In the genomic region with DNA sequence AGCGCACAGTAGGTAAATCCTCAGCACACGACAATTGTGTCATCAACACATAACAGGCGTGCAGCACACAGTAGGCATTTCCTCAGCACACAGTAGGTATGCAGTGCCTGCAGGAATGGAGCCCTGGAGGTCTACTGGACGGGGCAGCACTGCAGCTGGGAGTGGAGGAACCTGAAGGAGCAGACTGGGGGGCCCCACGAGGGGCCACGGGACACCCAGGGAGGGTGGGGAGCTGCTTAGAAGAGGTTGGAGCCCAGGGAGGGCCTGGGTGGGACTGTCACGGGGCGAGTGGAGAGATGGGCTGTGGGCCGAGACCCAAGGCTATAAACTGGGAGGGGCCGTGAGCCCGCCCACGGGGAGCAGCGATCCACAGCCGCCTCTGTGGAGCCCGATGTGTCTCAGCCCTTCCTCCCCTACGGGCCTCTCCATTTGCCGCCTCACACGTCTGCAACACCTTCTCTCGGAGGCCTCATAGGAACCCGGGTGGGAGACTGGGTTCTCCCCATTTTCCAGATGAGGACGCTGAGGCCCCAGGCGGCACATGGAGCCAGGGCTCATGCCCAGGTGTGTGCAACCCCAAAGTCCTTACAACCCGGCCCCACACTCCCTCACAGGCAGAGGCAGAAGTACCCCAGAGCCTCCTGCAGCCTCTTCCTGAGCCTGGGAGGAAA, we compare ENCODE assay signal across 11 cellular contexts.
DNase-seq lines count a peak whose midpoint lies in the region; ATAC-seq, FAIRE-seq and TF ChIP-seq lines count a peak whose summit lies in the region.
"Had no signal": no experiment of that assay in that cellular context is flagged by ENCODE, and none has a peak within 500 bp of the region (broad histone marks: within the 10 kb centered on the region; RNA-seq: fewer than 3 reads in every experiment).

No MANE protein-coding gene starts in this region.

- 61% methylated on average over 21 of the region's 23 CpGs for WGBS in A549 (ENCODE audit: missing lambda C conversion rate)

- no peak for TF ChIP-seq RAD21 in A549 (conservative IDR thresholded peaks at IDR 0.05 in 1 of 2, IDR thresholded peaks at IDR 0.05 in 1 of 2)

- in situ Hi-C loops in ACHN (cut with HindIII; ENCODE audit: low pct_ligation_motif_present, low pct_unique_long_range_greater_than_20kb, low sequenced_read_pairs), result no loop called here

- TF ChIP-seq CTCF in A549 (IDR thresholded peaks at IDR 0.05), result no peak

- H3K4me1 ChIP-seq in A549, result peaks cover 11% of the 10 kb centered on the region; the same call in 2 of the 3 replicates
- H3K4me1 ChIP-seq: heart left ventricle had no signal

- no peak overlapping the region for H3K4me2 ChIP-seq in A549

- no peak overlapping the region for H3K27ac ChIP-seq in A549
- H3K27ac ChIP-seq: heart left ventricle had no signal

- no peak for TF ChIP-seq POLR2A in A549 (IDR thresholded peaks at IDR 0.05; ENCODE audit: low read length)
- no peak for TF ChIP-seq POLR2A in erythroblast (IDR thresholded peaks at IDR 0.05; ENCODE audit: low read length)

- no peak for FAIRE-seq in A549 (lab: Jason Lieb, UNC)

- TF ChIP-seq EP300 in A549 (IDR thresholded peaks at IDR 0.05), result no peak

- ATAC-seq in A549 (peak; percentile 25 to 31; a peak in 5 of 6 replicates), GM19397 (IDR thresholded peaks at IDR 0.05; ENCODE audit: unreplicated experiment) (no peak)
- ATAC-seq: heart left ventricle had no signal

- no peak for DNase-seq in A549 (ENCODE audit: low read depth in 1 of 2, low spot score in 1 of 2)
- peak; percentile 10 for DNase-seq in ACHN
- DNase-seq in OCI-M1 (lab: John Stamatoyannopoulos, UW), result peak; percentile 1
- peak; percentile 23 to 55 for DNase-seq in erythroblast (lab: John Stamatoyannopoulos, UW)
- DNase-seq in NCI-H345 treated with DMSO at 0.1 percent for 48 hours (lab: John Stamatoyannopoulos, UW; ENCODE audit: unreplicated experiment), result no peak
- no peak for DNase-seq in occipital lobe (lab: John Stamatoyannopoulos, UW)
- DNase-seq: activated CD4-positive, alpha-beta T cell treated with anti-CD3 and anti-CD28 coated beads for 4 hours; NCI-H2029 treated with DMSO at 0.1 percent for 48 hours; T-helper 1 cell had no signal

- no peaks in the 10 kb centered on the region for H3K9me3 ChIP-seq in A549

- CTCF ChIA-PET in A549 (lab: Yijun Ruan, JAX), result no interaction called here

- POLR2A ChIA-PET in A549 (lab: Yijun Ruan, JAX), result no interaction called here

- H3K4me3 ChIP-seq in A549, result no peak overlapping the region
- H3K4me3 ChIP-seq: heart left ventricle had no signal

TF ChIP-seq in A549, 52 proteins besides CTCF, POLR2A, EP300 and RAD21:
- TF ChIP-seq KDM5A (IDR thresholded peaks at IDR 0.05) (no peak), CHD4 (IDR thresholded peaks at IDR 0.05; ENCODE audit: borderline replicate concordance) (peak; percentile 15; the same call in 1 of the 2 replicates), JUN (IDR thresholded peaks at IDR 0.05) (no peak), ZSCAN20 (CRISPR knock-in tag; IDR thresholded peaks at IDR 0.05) (no peak), EHF (CRISPR knock-in tag; IDR thresholded peaks at IDR 0.05) (no peak)
- TF ChIP-seq, protein P1, sequence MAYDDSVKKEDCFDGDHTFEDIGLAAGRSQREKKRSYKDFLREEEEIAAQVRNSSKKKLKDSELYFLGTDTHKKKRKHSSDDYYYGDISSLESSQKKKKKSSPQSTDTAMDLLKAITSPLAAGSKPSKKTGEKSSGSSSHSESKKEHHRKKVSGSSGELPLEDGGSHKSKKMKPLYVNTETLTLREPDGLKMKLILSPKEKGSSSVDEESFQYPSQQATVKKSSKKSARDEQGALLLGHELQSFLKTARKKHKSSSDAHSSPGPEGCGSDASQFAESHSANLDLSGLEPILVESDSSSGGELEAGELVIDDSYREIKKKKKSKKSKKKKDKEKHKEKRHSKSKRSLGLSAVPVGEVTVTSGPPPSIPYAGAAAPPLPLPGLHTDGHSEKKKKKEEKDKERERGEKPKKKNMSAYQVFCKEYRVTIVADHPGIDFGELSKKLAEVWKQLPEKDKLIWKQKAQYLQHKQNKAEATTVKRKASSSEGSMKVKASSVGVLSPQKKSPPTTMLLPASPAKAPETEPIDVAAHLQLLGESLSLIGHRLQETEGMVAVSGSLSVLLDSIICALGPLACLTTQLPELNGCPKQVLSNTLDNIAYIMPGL (CRISPR knock-in tag; IDR thresholded peaks at IDR 0.05; ENCODE audit: borderline replicate concordance), result no peak
- TF ChIP-seq, protein P2, sequence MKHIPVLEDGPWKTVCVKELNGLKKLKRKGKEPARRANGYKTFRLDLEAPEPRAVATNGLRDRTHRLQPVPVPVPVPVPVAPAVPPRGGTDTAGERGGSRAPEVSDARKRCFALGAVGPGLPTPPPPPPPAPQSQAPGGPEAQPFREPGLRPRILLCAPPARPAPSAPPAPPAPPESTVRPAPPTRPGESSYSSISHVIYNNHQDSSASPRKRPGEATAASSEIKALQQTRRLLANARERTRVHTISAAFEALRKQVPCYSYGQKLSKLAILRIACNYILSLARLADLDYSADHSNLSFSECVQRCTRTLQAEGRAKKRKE (CRISPR knock-in tag; IDR thresholded peaks at IDR 0.05; ENCODE audit: low read depth), result no peak
TF ChIP-seq in A549: peak in this region for 1.

Comparison
In these comparisons a context has a peak if more than half of its experiments do, and no peak if none do; other contexts are left out.
1. DNase-seq: peak in ACHN (single experiment), OCI-M1 (single experiment) and erythroblast (2 of 2); none in A549 (0 of 2), NCI-H345 treated with DMSO at 0.1 percent for 48 hours (single experiment) and occipital lobe (single experiment).